Comparison of ENCODE assay signal across 1 cellular context in the genomic region with DNA sequence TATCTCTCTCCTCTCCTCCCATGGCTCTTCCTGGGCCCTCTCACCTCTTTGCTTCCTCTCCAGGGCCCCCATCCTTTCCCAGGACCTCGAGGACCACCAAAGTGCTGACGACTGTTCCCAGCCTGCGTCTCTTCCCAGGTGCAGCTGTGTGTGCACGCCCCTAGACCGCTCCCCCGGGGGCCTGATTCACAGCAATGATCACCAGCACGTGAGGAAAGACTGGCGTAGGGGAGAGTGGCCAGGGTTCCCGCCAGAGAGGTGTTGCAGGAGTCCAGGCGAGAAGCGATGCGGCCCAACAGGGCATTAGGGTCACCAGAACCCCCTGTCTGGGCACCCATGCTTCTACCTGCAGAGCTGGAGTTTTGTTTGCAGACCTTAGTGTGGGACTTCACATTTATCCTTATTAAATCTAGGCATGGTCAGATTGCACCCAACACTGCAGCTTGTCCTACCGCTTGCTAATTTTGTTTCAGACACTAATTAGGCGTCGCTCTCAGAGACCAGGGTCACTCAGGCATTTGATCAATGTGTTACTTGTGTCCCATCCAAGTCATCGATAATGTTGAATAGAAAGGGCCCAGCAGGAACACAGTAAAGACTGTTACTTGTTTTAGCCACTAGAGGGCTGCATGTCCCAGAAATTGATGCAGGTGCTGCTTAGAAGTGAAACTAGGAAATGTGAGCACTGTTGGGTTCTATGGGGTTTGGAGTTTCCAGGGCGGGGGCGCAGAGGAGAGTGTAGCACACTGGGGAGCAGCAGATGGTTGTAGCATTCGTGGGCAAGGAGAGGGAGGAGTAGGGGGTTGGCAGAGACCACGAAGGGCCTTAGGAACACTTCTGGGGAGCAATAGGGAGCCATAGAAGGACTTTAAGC.
A peak's percentile ranks its signal among the peaks of the same experiment; 100 is the strongest.
TF ChIP-seq lines count a peak whose summit lies in the region.

No MANE protein-coding gene starts in this region.

TF ChIP-seq in HEK293, 187 proteins besides CTCF, POLR2A, EP300 and RAD21 (continued from another document):
- TF ChIP-seq, protein P1, sequence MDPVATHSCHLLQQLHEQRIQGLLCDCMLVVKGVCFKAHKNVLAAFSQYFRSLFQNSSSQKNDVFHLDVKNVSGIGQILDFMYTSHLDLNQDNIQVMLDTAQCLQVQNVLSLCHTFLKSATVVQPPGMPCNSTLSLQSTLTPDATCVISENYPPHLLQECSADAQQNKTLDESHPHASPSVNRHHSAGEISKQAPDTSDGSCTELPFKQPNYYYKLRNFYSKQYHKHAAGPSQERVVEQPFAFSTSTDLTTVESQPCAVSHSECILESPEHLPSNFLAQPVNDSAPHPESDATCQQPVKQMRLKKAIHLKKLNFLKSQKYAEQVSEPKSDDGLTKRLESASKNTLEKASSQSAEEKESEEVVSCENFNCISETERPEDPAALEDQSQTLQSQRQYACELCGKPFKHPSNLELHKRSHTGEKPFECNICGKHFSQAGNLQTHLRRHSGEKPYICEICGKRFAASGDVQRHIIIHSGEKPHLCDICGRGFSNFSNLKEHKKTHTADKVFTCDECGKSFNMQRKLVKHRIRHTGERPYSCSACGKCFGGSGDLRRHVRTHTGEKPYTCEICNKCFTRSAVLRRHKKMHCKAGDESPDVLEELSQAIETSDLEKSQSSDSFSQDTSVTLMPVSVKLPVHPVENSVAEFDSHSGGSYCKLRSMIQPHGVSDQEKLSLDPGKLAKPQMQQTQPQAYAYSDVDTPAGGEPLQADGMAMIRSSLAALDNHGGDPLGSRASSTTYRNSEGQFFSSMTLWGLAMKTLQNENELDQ (tag by site-specific recombination; IDR thresholded peaks at IDR 0.05; ENCODE audit: low read depth) = no peak
- TF ChIP-seq ZNF311 (tag by site-specific recombination; IDR thresholded peaks at IDR 0.05; ENCODE audit: borderline replicate concordance) = no peak
- no peak for TF ChIP-seq ZNF354C (tag by site-specific recombination; IDR thresholded peaks at IDR 0.05; ENCODE audit: borderline replicate concordance, low read depth)
- TF ChIP-seq ZNF24 (tag by site-specific recombination; IDR thresholded peaks at IDR 0.05) = no peak
- TF ChIP-seq ZNF548 (tag by site-specific recombination; IDR thresholded peaks at IDR 0.05) = no peak
- TF ChIP-seq ZNF629 (tag by site-specific recombination; IDR thresholded peaks at IDR 0.05) = no peak
- 0 out of 2 replicates have a peak, but pooled peaks have one; percentile 26 for TF ChIP-seq ZEB2 (tag by site-specific recombination; IDR thresholded peaks at IDR 0.05)
- TF ChIP-seq, protein P2, sequence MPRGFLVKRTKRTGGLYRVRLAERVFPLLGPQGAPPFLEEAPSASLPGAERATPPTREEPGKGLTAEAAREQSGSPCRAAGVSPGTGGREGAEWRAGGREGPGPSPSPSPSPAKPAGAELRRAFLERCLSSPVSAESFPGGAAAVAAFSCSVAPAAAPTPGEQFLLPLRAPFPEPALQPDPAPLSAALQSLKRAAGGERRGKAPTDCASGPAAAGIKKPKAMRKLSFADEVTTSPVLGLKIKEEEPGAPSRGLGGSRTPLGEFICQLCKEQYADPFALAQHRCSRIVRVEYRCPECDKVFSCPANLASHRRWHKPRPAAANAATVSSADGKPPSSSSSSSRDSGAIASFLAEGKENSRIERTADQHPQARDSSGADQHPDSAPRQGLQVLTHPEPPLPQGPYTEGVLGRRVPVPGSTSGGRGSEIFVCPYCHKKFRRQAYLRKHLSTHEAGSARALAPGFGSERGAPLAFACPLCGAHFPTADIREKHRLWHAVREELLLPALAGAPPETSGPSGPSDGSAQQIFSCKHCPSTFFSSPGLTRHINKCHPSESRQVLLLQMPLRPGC (tag by site-specific recombination; IDR thresholded peaks at IDR 0.05) = no peak
- TF ChIP-seq ZNF660 (tag by site-specific recombination; IDR thresholded peaks at IDR 0.05) = 0 out of 2 replicates have a peak, but pooled peaks have one; percentile 63
- TF ChIP-seq, protein P3, sequence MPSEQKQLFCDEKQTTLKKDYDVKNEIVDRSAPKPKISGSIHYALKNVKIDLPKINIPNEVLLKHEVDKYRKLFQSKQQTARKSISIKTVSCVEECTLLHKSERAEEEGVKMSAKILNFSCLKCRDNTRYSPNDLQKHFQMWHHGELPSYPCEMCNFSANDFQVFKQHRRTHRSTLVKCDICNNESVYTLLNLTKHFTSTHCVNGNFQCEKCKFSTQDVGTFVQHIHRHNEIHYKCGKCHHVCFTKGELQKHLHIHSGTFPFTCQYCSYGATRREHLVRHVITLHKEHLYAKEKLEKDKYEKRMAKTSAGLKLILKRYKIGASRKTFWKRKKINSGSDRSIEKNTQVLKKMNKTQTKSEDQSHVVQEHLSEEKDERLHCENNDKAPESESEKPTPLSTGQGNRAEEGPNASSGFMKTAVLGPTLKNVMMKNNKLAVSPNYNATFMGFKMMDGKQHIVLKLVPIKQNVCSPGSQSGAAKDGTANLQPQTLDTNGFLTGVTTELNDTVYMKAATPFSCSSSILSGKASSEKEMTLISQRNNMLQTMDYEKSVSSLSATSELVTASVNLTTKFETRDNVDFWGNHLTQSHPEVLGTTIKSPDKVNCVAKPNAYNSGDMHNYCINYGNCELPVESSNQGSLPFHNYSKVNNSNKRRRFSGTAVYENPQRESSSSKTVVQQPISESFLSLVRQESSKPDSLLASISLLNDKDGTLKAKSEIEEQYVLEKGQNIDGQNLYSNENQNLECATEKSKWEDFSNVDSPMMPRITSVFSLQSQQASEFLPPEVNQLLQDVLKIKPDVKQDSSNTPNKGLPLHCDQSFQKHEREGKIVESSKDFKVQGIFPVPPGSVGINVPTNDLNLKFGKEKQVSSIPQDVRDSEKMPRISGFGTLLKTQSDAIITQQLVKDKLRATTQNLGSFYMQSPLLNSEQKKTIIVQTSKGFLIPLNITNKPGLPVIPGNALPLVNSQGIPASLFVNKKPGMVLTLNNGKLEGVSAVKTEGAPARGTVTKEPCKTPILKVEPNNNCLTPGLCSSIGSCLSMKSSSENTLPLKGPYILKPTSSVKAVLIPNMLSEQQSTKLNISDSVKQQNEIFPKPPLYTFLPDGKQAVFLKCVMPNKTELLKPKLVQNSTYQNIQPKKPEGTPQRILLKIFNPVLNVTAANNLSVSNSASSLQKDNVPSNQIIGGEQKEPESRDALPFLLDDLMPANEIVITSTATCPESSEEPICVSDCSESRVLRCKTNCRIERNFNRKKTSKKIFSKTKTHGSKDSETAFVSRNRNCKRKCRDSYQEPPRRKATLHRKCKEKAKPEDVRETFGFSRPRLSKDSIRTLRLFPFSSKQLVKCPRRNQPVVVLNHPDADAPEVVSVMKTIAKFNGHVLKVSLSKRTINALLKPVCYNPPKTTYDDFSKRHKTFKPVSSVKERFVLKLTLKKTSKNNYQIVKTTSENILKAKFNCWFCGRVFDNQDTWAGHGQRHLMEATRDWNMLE (tag by site-specific recombination; conservative IDR thresholded peaks at IDR 0.05; ENCODE audit: low read depth) = no peak
- 0 out of 2 replicates have a peak, but pooled peaks have one; percentile 20 for TF ChIP-seq ZNF391 (tag by site-specific recombination; IDR thresholded peaks at IDR 0.05; ENCODE audit: borderline replicate concordance, low read depth)
- TF ChIP-seq, protein P4, sequence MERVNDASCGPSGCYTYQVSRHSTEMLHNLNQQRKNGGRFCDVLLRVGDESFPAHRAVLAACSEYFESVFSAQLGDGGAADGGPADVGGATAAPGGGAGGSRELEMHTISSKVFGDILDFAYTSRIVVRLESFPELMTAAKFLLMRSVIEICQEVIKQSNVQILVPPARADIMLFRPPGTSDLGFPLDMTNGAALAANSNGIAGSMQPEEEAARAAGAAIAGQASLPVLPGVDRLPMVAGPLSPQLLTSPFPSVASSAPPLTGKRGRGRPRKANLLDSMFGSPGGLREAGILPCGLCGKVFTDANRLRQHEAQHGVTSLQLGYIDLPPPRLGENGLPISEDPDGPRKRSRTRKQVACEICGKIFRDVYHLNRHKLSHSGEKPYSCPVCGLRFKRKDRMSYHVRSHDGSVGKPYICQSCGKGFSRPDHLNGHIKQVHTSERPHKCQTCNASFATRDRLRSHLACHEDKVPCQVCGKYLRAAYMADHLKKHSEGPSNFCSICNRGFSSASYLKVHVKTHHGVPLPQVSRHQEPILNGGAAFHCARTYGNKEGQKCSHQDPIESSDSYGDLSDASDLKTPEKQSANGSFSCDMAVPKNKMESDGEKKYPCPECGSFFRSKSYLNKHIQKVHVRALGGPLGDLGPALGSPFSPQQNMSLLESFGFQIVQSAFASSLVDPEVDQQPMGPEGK (tag by site-specific recombination; IDR thresholded peaks at IDR 0.05) = peak; percentile 70; the same call in 1 of the 2 replicates
- TF ChIP-seq ZNF2 (tag by site-specific recombination; IDR thresholded peaks at IDR 0.05) = peak; percentile 70; the same call in 1 of the 2 replicates
- TF ChIP-seq ZNF16 (tag by site-specific recombination; IDR thresholded peaks at IDR 0.05; ENCODE audit: low read depth) = peak; percentile 97
- no peak for TF ChIP-seq ZNF37A (tag by site-specific recombination; IDR thresholded peaks at IDR 0.05)
- peak; percentile 50 for TF ChIP-seq ZFHX2 (tag by site-specific recombination; conservative IDR thresholded peaks at IDR 0.05)
